In genomic region chr1:177256153-177256814, GRCh38 we compare ENCODE assay signal across 8 cellular contexts.
DNase-seq lines count a peak whose midpoint lies in the region; ATAC-seq and TF ChIP-seq lines count a peak whose summit lies in the region.

No MANE protein-coding gene starts in this region.

- ATAC-seq in GM18907 (IDR thresholded peaks at IDR 0.05; ENCODE audit: unreplicated experiment) (peak; percentile 57), HG02981 (IDR thresholded peaks at IDR 0.05; ENCODE audit: unreplicated experiment) (no peak)

- no peaks in the 10 kb centered on the region for H3K9me3 ChIP-seq in iPS DF 6.9 (ENCODE audit: control insufficient read depth, insufficient read depth, low read length)

- H3K4me3 ChIP-seq in BJ (ENCODE audit: low read depth, low read length), result no peak overlapping the region
- no peak overlapping the region for H3K4me3 ChIP-seq in astrocyte of the cerebellum (ENCODE audit: low read depth, low read length)
- no peak overlapping the region for H3K4me3 ChIP-seq in iPS DF 6.9 (ENCODE audit: low read length)

- TF ChIP-seq CTCF in BJ (IDR thresholded peaks at IDR 0.05; ENCODE audit: insufficient read depth, low read depth, low read length) (peak; percentile 61), astrocyte of the cerebellum (IDR thresholded peaks at IDR 0.05; ENCODE audit: low read depth, low read length, missing control alignments) (peak; percentile 72)

- DNase-seq in BJ (ENCODE audit: low read depth) (no peak), NCI-H146 (lab: John Stamatoyannopoulos, UW) (peak; percentile 39), astrocyte of the cerebellum (ENCODE audit: low read depth) (peak; percentile 90), iPS DF 6.9 (ENCODE audit: low read depth, low spot score) (peak; percentile 55), substantia nigra (lab: John Stamatoyannopoulos, UW) (peak in 47 of 49 donors; percentile 7 to 77 (median 52))
- no peak for DNase-seq in activated CD8-positive, alpha-beta memory T cell treated with anti-CD3 and anti-CD28 coated beads for 24 hours

- no peaks in the 10 kb centered on the region for H3K4me1 ChIP-seq in iPS DF 6.9 (ENCODE audit: control insufficient read depth, insufficient read depth, low read length)

- H3K36me3 ChIP-seq in BJ (ENCODE audit: control insufficient read depth, insufficient read depth, low read length) (no peaks in the 10 kb centered on the region), iPS DF 6.9 (ENCODE audit: control insufficient read depth, insufficient read depth, low read length) (no peaks in the 10 kb centered on the region)

- H3K27ac ChIP-seq in iPS DF 6.9 (ENCODE audit: low read length) (no peak overlapping the region), substantia nigra (ENCODE audit: low read depth, low read length, poor library complexity, severe bottlenecking) (peak overlapping the region; percentile 64)

- CTCF ChIA-PET in BJ (lab: Yijun Ruan, JAX), result interaction anchor here (0.6 to 2.5 kb wide), 19 partner anchors 10 to 690 kb away, joined by 3 to 16 read pairs (median 3); no protein-coding TSS in a partner anchor

- no CpG with 5 or more reads among the region's 16 CpGs for WGBS in iPS DF 6.9 (ENCODE audit: insufficient coverage, insufficient read length)

- peaks cover 3% of the 10 kb centered on the region; the same call in 1 of the 2 replicates for H3K27me3 ChIP-seq in BJ (ENCODE audit: control insufficient read depth, insufficient read depth, low read length)
- no peaks in the 10 kb centered on the region for H3K27me3 ChIP-seq in iPS DF 6.9 (ENCODE audit: control insufficient read depth, insufficient read depth, low read length)

- POLR2A ChIA-PET in BJ (lab: Charles Lee), result no interaction called here

- in situ Hi-C loops in astrocyte of the cerebellum (cut with HindIII; ENCODE audit: low sequenced_read_pairs), result no loop called here

Comparison
In these comparisons a context has a peak if more than half of its experiments do, and no peak if none do; other contexts are left out.
1. DNase-seq: peak in NCI-H146 (single experiment), astrocyte of the cerebellum (single experiment), iPS DF 6.9 (single experiment) and substantia nigra (47 of 49); none in BJ (single experiment) and activated CD8-positive, alpha-beta memory T cell treated with anti-CD3 and anti-CD28 coated beads for 24 hours (single experiment).